ENCODE assay signal across 8 cellular contexts in the genomic region with DNA sequence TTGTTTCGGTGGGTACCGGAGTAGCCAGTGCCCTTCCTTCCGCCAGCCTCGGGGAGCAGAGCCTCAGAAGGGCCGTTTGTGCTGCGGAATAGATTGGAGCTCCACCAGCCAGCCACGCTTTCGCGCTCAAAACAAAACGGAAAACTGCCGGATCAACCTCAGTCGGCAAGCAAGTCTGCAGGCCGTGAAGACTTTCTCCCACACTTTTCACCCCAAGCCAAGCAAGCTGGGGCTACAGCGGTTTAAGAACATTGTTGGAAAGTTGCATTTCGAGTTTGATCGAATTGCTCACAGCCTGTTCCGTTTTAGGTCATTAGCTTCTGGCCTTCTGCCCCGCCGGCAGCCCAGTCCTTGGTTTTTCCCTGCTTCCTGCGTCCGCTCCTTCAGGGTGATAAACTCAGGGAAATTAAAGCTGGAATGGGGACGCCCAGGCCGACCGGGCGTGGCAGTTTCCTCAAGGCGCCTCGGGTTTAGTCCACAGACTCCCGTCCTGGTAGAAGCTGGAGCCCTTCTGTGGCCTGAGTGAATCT. TPM values are rescaled to one million over a fixed set of nuclear protein-coding genes. Genes with fewer than 3 reads are reported as not detected.
A peak's percentile ranks its signal among the peaks of the same experiment; 100 is the strongest.
DNase-seq lines count a peak whose midpoint lies in the region; ATAC-seq, FAIRE-seq and TF ChIP-seq lines count a peak whose summit lies in the region.

No MANE protein-coding gene starts in this region.

- H3K4me2 ChIP-seq in trophoblast cell (ENCODE audit: low read length), result peak overlapping the region; percentile 94

- TF ChIP-seq POLR2A in GM12891 (IDR thresholded peaks at IDR 0.05; ENCODE audit: low read depth, low read length), result no peak

- no peak overlapping the region for H3K4ac ChIP-seq in trophoblast cell (ENCODE audit: low read depth, low read length)

- H3K4me3 ChIP-seq in WERI-Rb-1 (ENCODE audit: low read depth, low read length) (peak overlapping the region; percentile 67), trophoblast cell (ENCODE audit: low read depth, low read length) (peak overlapping the region; percentile 67)

- H3K27ac Mint-ChIP-seq in CD4-positive, alpha-beta T cell, result no peak overlapping the region
- no peak overlapping the region for H3K27ac Mint-ChIP-seq in glutamatergic neuron (ENCODE audit: unreplicated experiment)

- H4K12ac ChIP-seq in trophoblast cell (ENCODE audit: low read depth, low read length), result no peak overlapping the region

- no peak overlapping the region for H2BK12ac ChIP-seq in trophoblast cell (ENCODE audit: low read length)

- H3K4me3 Mint-ChIP-seq in CD4-positive, alpha-beta T cell, result peak overlapping the region; percentile 86
- H3K4me3 Mint-ChIP-seq in glutamatergic neuron (ENCODE audit: unreplicated experiment), result peak overlapping the region; percentile 86

- H2AK5ac ChIP-seq in trophoblast cell (ENCODE audit: low read length), result no peak overlapping the region

- H4K8ac ChIP-seq in trophoblast cell (ENCODE audit: low read depth, low read length), result no peak overlapping the region

- H3K27me3 Mint-ChIP-seq in CD4-positive, alpha-beta T cell, result peaks cover 76% of the 10 kb centered on the region
- H3K27me3 Mint-ChIP-seq in glutamatergic neuron (ENCODE audit: unreplicated experiment), result peaks cover 31% of the 10 kb centered on the region

- H3K9me3 ChIP-seq in CD4-positive, alpha-beta T cell (ENCODE audit: control insufficient read depth, low read length), result no peaks in the 10 kb centered on the region
- no peaks in the 10 kb centered on the region for H3K9me3 ChIP-seq in WERI-Rb-1 (ENCODE audit: severe bottlenecking)
- peaks cover 2% of the 10 kb centered on the region for H3K9me3 ChIP-seq in trophoblast cell (ENCODE audit: insufficient read depth, low read depth, low read length)

- no peak overlapping the region for H3K18ac ChIP-seq in trophoblast cell (ENCODE audit: low read length)

- FAIRE-seq in GM12891 (lab: Jason Lieb, UNC), result no peak

- peaks cover 11 to 18% of the 10 kb centered on the region in 2 experiments for H3K4me1 ChIP-seq in trophoblast cell (ENCODE audit: control insufficient read depth in 1 of 2, insufficient read depth in 2 of 2, low read length in 2 of 2)

- H3K9ac ChIP-seq in trophoblast cell (ENCODE audit: low read length), result no peak overlapping the region

- peaks cover 33% of the 10 kb centered on the region for H3K4me1 Mint-ChIP-seq in CD4-positive, alpha-beta T cell (ENCODE audit: low read depth)
- peaks cover 5% of the 10 kb centered on the region for H3K4me1 Mint-ChIP-seq in glutamatergic neuron (ENCODE audit: low read depth, unreplicated experiment)

- no peaks in the 10 kb centered on the region for H3K36me3 ChIP-seq in WERI-Rb-1
- no peaks in the 10 kb centered on the region for H3K36me3 ChIP-seq in trophoblast cell (ENCODE audit: control insufficient read depth in 1 of 2, insufficient read depth in 2 of 2, low read length in 2 of 2)

- H3K79me2 ChIP-seq in trophoblast cell (ENCODE audit: control insufficient read depth, insufficient read depth, low read length, poor library complexity), result no peaks in the 10 kb centered on the region

- TF ChIP-seq CTCF in CD4-positive, alpha-beta T cell (IDR thresholded peaks at IDR 0.05), result no peak
- TF ChIP-seq CTCF in WERI-Rb-1 (IDR thresholded peaks at IDR 0.05; ENCODE audit: low read depth, low read length), result no peak
- TF ChIP-seq CTCF in glutamatergic neuron (IDR thresholded peaks at IDR 0.05; ENCODE audit: partially characterized antibody, unreplicated experiment), result no peak

- H3K27ac ChIP-seq in CD4-positive, alpha-beta T cell (ENCODE audit: low read depth, low read length), result no peak overlapping the region
- H3K27ac ChIP-seq in WERI-Rb-1, result no peak overlapping the region
- H3K27ac ChIP-seq in trophoblast cell (ENCODE audit: low read depth, low read length), result no peak overlapping the region

- no CpG with 5 or more reads among the region's 28 CpGs for WGBS in trophoblast cell (ENCODE audit: extremely low coverage, insufficient coverage, insufficient read length)

- intact Hi-C loops in CD4-positive, alpha-beta T cell (cut with DNase I, micrococcal nuclease), result loop anchor here (5.0 kb wide), 2 partner anchors 57 to 62 kb away; partner anchors contain the start of gene CDC20B (in 1 of the 2)

- peaks cover 62% of the 10 kb centered on the region for H3K27me3 ChIP-seq in CD4-positive, alpha-beta T cell (ENCODE audit: control insufficient read depth, insufficient read depth, low read length)
- H3K27me3 ChIP-seq in WERI-Rb-1 (ENCODE audit: insufficient read depth, low read depth, severe bottlenecking) (peaks cover 47% of the 10 kb centered on the region), trophoblast cell (ENCODE audit: insufficient read depth, low read length) (peaks cover 44% of the 10 kb centered on the region)

- H3K79me1 ChIP-seq in trophoblast cell (ENCODE audit: low read length), result no peaks in the 10 kb centered on the region

- DNase-seq in CD4-positive, alpha-beta T cell, result no peak
- DNase-seq in HT1080 (ENCODE audit: low read depth) (peak; percentile 43), WERI-Rb-1 (peak; percentile 20), glutamatergic neuron (peak; percentile 38), trophoblast cell (peak in 1 of 2 donors; percentile 26), GM12891 (ENCODE audit: insufficient read length, low spot score) (no peak), GF-D8 (lab: John Stamatoyannopoulos, UW) (no peak)

- no peak overlapping the region for H3K14ac ChIP-seq in trophoblast cell (ENCODE audit: low read length)

- CTCF ChIA-PET in CD4-positive, alpha-beta T cell (lab: Charles Lee), result interaction anchor here (1.2 to 1.6 kb wide), 2 partner anchors 26 to 60 kb away, joined by 3 to 4 read pairs; no protein-coding TSS in a partner anchor

- no peak overlapping the region for H2BK5ac ChIP-seq in trophoblast cell (ENCODE audit: low read depth, low read length, poor library complexity)

- H2AFZ ChIP-seq in trophoblast cell (ENCODE audit: insufficient read depth, low read length, poor library complexity), result no peak overlapping the region

- H3K36me3 Mint-ChIP-seq in CD4-positive, alpha-beta T cell (ENCODE audit: low read depth), result no peaks in the 10 kb centered on the region
- H3K36me3 Mint-ChIP-seq in glutamatergic neuron (ENCODE audit: unreplicated experiment), result no peaks in the 10 kb centered on the region

- H3K9me3 Mint-ChIP-seq in CD4-positive, alpha-beta T cell, result no peaks in the 10 kb centered on the region
- H3K9me3 Mint-ChIP-seq in glutamatergic neuron (ENCODE audit: unreplicated experiment), result peaks cover 6% of the 10 kb centered on the region

- no peak overlapping the region for H3K23ac ChIP-seq in trophoblast cell (ENCODE audit: low read length)

- no peak for ATAC-seq in CD4-positive, alpha-beta T cell (ENCODE audit: poor library complexity)
- no peak for ATAC-seq in HG02884 (IDR thresholded peaks at IDR 0.05; ENCODE audit: unreplicated experiment)

- no peak overlapping the region for H2BK120ac ChIP-seq in trophoblast cell (ENCODE audit: insufficient read depth, low read length, poor library complexity)

- POLR2A ChIA-PET in CD4-positive, alpha-beta T cell (lab: Charles Lee), result interaction anchor here (0.9 to 2.7 kb wide), 3 partner anchors 10 to 74 kb away, joined by 3 to 19 read pairs (median 3); partner anchors contain the start of genes DHX29 and MTREX

- no peak overlapping the region for H4K91ac ChIP-seq in trophoblast cell (ENCODE audit: low read depth, low read length)

TF ChIP-seq in GM12891, 5 proteins besides CTCF, POLR2A, EP300 and RAD21:
- TF ChIP-seq POU2F2 (IDR thresholded peaks at IDR 0.05; ENCODE audit: low read depth, low read length) (no peak), POLR2AphosphoS5 (IDR thresholded peaks at IDR 0.05; ENCODE audit: low read depth, low read length) (no peak), SPI1 (IDR thresholded peaks at IDR 0.05; ENCODE audit: low read depth, low read length) (no peak), PAX5 (IDR thresholded peaks at IDR 0.05; ENCODE audit: insufficient read depth, low read length, severe bottlenecking) (no peak), TAF1 (IDR thresholded peaks at IDR 0.05; ENCODE audit: low read depth, low read length) (no peak)
TF ChIP-seq in GM12891: peak in this region for 0.

RNA-seq across cellular contexts. Expression of gene CCNO, which starts 0.8 kb away (rescaled TPM):
- total RNA-seq in CD4-positive, alpha-beta T cell, result not detected
- 1.9 and 3.2 TPM in 2 replicates for total RNA-seq in HT1080 (2014; rRNA removed; shearing (Covaris generic))
- 4.1 and 5.4 TPM in 2 replicates for polyA plus RNA-seq in HT1080 (2015; cell fraction: cytosol; rRNA removed)
- 6.0 and 6.6 TPM in 2 replicates for polyA plus RNA-seq in HT1080 (2015; cell fraction: nucleus; rRNA removed)
- not detected for total RNA-seq in glutamatergic neuron (ENCODE audit: unreplicated experiment)
- 0.33 and 0.46 TPM in 2 replicates for polyA plus RNA-seq in trophoblast cell (2013)
- not detected for polyA plus RNA-seq in GM12891 (2012; ENCODE audit: low read depth, missing spikeins)

RNA-seq across cellular contexts. Expression of gene MCIDAS, which starts 7.1 kb away (rescaled TPM):
- total RNA-seq in CD4-positive, alpha-beta T cell, result not detected
- total RNA-seq in HT1080 (2014; rRNA removed; shearing (Covaris generic)), result 2.6 and 2.8 TPM in 2 replicates
- polyA plus RNA-seq in HT1080 (2015; cell fraction: cytosol; rRNA removed), result 1.00 and 1.2 TPM in 2 replicates
- polyA plus RNA-seq in HT1080 (2015; cell fraction: nucleus; rRNA removed), result 3.7 and 5.9 TPM in 2 replicates
- not detected for total RNA-seq in glutamatergic neuron (ENCODE audit: unreplicated experiment)
- polyA plus RNA-seq in trophoblast cell (2013), result 0.04 TPM in 1 of 2 replicates, not detected in the other
- not detected for polyA plus RNA-seq in GM12891 (2012; ENCODE audit: low read depth, missing spikeins)

Comparison
In these comparisons a context has a peak if more than half of its experiments do, and no peak if none do; other contexts are left out.
1. DNase-seq: peak in HT1080 (single experiment), WERI-Rb-1 (single experiment) and glutamatergic neuron (single experiment); none in CD4-positive, alpha-beta T cell (0 of 10), GM12891 (single experiment) and GF-D8 (single experiment).